9 cellular contexts compared by ENCODE assay signal in the genomic region with DNA sequence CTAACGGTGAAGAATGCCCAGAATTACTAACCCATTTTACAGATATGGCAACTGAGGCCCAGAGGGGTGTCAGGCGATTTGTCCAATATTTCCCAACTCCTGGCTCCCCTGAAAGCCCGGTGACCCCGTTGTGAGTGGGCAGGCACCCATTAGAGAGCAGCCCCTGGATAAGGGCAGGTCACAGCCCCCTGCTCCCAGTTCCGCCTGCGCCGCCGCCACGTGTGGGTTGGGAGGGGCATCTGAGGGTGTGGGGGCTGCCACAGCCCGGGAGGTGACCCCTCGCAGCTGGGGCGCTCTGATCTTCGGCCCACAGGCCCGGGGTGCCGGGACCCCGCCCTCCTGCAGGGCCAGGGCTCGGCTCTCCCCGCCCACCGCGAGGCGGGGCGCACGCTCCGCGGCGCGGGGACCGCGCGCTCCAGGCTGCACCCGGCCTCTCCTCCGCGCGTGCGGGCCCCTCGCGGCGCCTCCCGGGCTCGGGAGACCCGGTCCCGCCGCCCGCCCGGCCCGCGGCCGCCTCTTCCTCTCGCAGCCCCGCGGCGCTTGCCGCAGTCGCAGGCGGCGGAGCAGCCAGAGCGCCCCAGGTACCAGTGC. TPM values are rescaled to one million over a fixed set of nuclear protein-coding genes. Genes with fewer than 3 reads are reported as not detected.
DNase-seq lines count a peak whose midpoint lies in the region; ATAC-seq and TF ChIP-seq lines count a peak whose summit lies in the region.
"Had no signal": no experiment of that assay in that cellular context is flagged by ENCODE, and none has a peak within 500 bp of the region (broad histone marks: within the 10 kb centered on the region; RNA-seq: fewer than 3 reads in every experiment).

Gene HTR6 (plus strand): TSS at position 423 of the 591 bp plus-strand sequence. CDS start 879 bp downstream, outside the sequence.

- no peak within 1 kb of the TSS for H4K5ac ChIP-seq in IMR-90 (ENCODE audit: low read depth, low read length)

- peaks cover 11% of the 10 kb centered on the region for H3K27me3 ChIP-seq in CD8-positive, alpha-beta T cell (ENCODE audit: insufficient read depth, low read length)
- H3K27me3 ChIP-seq in IMR-90 (ENCODE audit: control insufficient read depth, insufficient read depth, low read length) (peaks cover 60% of the 10 kb centered on the region), body of pancreas (peaks cover 0 to 15% of the 10 kb centered on the region in 2 donors), neural cell (ENCODE audit: insufficient read depth, low read depth, low read length) (peaks cover 54% of the 10 kb centered on the region)

- peaks cover 26% of the 10 kb centered on the region for H3K27me3 Mint-ChIP-seq in CD8-positive, alpha-beta T cell (ENCODE audit: low read depth)

- no peak within 1 kb of the TSS for H2BK120ac ChIP-seq in IMR-90 (ENCODE audit: low read depth, low read length)

- H3K18ac ChIP-seq in IMR-90 (ENCODE audit: low read depth, low read length) = no peak within 1 kb of the TSS

- TF ChIP-seq RAD21 in IMR-90 (IDR thresholded peaks at IDR 0.05; ENCODE audit: low read length) (no peak), neural cell (conservative IDR thresholded peaks at IDR 0.05) (no peak)

- ATAC-seq in CD8-positive, alpha-beta T cell = peak; percentile 52
- ATAC-seq in IMR-90 (ENCODE audit: low read depth) (peak; percentile 27), body of pancreas (peak; percentile 6), GM18520 (IDR thresholded peaks at IDR 0.05; ENCODE audit: unreplicated experiment) (no peak), GM21825 (IDR thresholded peaks at IDR 0.05; ENCODE audit: unreplicated experiment) (no peak), GM18870 (IDR thresholded peaks at IDR 0.05; ENCODE audit: unreplicated experiment) (no peak)

- CTCF ChIA-PET in CD8-positive, alpha-beta T cell (lab: Charles Lee) = interaction anchor here (1.0 to 14.8 kb wide), 4 partner anchors 11 to 40 kb away, joined by 3 to 364 read pairs (median 12); no protein-coding TSS in a partner anchor
- CTCF ChIA-PET in IMR-90 (lab: Yijun Ruan, JAX) = no interaction called here

- H2AK9ac ChIP-seq in IMR-90 (replicated peaks; ENCODE audit: low read depth, low read length, poor library complexity) = peak within 1 kb of the TSS; percentile 16

- no peaks in the 10 kb centered on the region for H3K79me1 ChIP-seq in IMR-90 (ENCODE audit: low read depth in 1 of 2, low read length in 2 of 2)

- H3K9ac ChIP-seq in IMR-90 (ENCODE audit: low read depth, low read length) (no peak within 1 kb of the TSS), neural cell (ENCODE audit: low read length) (peak within 1 kb of the TSS; percentile 57)

- no peaks in the 10 kb centered on the region for H3K36me3 Mint-ChIP-seq in CD8-positive, alpha-beta T cell

- in situ Hi-C loops in IMR-90 (cut with MboI; ENCODE audit: low sequenced_read_pairs) = no loop called here

- H2AFZ ChIP-seq in IMR-90 (replicated peaks; ENCODE audit: low read length, poor library complexity) (peak within 1 kb of the TSS; percentile 70), neural cell (ENCODE audit: low read depth, low read length) (no peak within 1 kb of the TSS)

- H3K27ac ChIP-seq in CD8-positive, alpha-beta T cell (ENCODE audit: low read depth, low read length) = no peak within 1 kb of the TSS
- H3K27ac ChIP-seq in IMR-90 (ENCODE audit: insufficient read depth, low read length) = no peak within 1 kb of the TSS
- no peak within 1 kb of the TSS for H3K27ac ChIP-seq in body of pancreas
- no peak within 1 kb of the TSS for H3K27ac ChIP-seq in neural cell (ENCODE audit: low read length)

- POLR2A ChIA-PET in CD8-positive, alpha-beta T cell (lab: Charles Lee) = no interaction called here
- POLR2A ChIA-PET in IMR-90 (lab: Charles Lee; ENCODE audit: unreplicated experiment) = no interaction called here

- DNase-seq in CD8-positive, alpha-beta T cell = peak in 3 of 7 experiments; percentile 14 to 39 (median 28)
- DNase-seq in IMR-90 (no peak), body of pancreas (no peak), NOMO-1 treated with dmso at 0.1 percent for 144 hours (lab: John Stamatoyannopoulos, UW; ENCODE audit: unreplicated experiment) (no peak)

- H3K4me3 Mint-ChIP-seq in CD8-positive, alpha-beta T cell = peak within 1 kb of the TSS; percentile 73

- H2BK15ac ChIP-seq in IMR-90 (ENCODE audit: low read depth, low read length) = no peak within 1 kb of the TSS

- H3K4me1 ChIP-seq in CD8-positive, alpha-beta T cell (ENCODE audit: insufficient read depth, low read length) = peaks cover 17% of the 10 kb centered on the region
- H3K4me1 ChIP-seq in IMR-90 (ENCODE audit: control insufficient read depth, insufficient read depth, low read length) = peaks cover under 1% of the 10 kb centered on the region; the same call in 1 of the 2 replicates
- peaks cover 12% of the 10 kb centered on the region for H3K4me1 ChIP-seq in body of pancreas

- no peak within 1 kb of the TSS for H3K4ac ChIP-seq in IMR-90 (ENCODE audit: low read depth, low read length)

- no peaks in the 10 kb centered on the region for H3K9me1 ChIP-seq in IMR-90 (ENCODE audit: insufficient read depth, low read length)

- intact Hi-C loops in CD8-positive, alpha-beta T cell (cut with DNase I, micrococcal nuclease) = no loop called here
- intact Hi-C loops in IMR-90 (cut with micrococcal nuclease) (loop anchor here (5.0 to 10.0 kb wide), 2 partner anchors 220 to 488 kb away; partner anchors contain the start of gene OTUD3), body of pancreas (cut with DNase I) (no loop called here)

- TF ChIP-seq POLR2A in IMR-90 (IDR thresholded peaks at IDR 0.05; ENCODE audit: low read depth, low read length) (no peak), body of pancreas (IDR thresholded peaks at IDR 0.05) (no peak)

- no peaks in the 10 kb centered on the region for H3K9me3 ChIP-seq in CD8-positive, alpha-beta T cell (ENCODE audit: low read length)
- H3K9me3 ChIP-seq in IMR-90 (ENCODE audit: control insufficient read depth, insufficient read depth, low read length) = no peaks in the 10 kb centered on the region
- H3K9me3 ChIP-seq in body of pancreas = no peaks in the 10 kb centered on the region
- H3K9me3 ChIP-seq in neural cell (ENCODE audit: low read length) = no peaks in the 10 kb centered on the region

- TF ChIP-seq EP300 in neural cell (conservative IDR thresholded peaks at IDR 0.05; ENCODE audit: poor library complexity, severe bottlenecking) = no peak

- no peak for TF ChIP-seq CTCF in CD8-positive, alpha-beta T cell (IDR thresholded peaks at IDR 0.05)
- no peak for TF ChIP-seq CTCF in IMR-90 (conservative IDR thresholded peaks at IDR 0.05; ENCODE audit: low read depth, low read length)
- no peak for TF ChIP-seq CTCF in body of pancreas (IDR thresholded peaks at IDR 0.05)
- TF ChIP-seq CTCF in neural cell (IDR thresholded peaks at IDR 0.05; ENCODE audit: poor library complexity, severe bottlenecking) = no peak

- H3K14ac ChIP-seq in IMR-90 (replicated peaks; ENCODE audit: low read depth, low read length) = no peak within 1 kb of the TSS

- H3K4me3 ChIP-seq in CD8-positive, alpha-beta T cell (ENCODE audit: low read depth, low read length) = peak within 1 kb of the TSS; percentile 30
- no peak within 1 kb of the TSS for H3K4me3 ChIP-seq in IMR-90 (ENCODE audit: insufficient read depth, low read depth, low read length)
- H3K4me3 ChIP-seq in body of pancreas = no peak within 1 kb of the TSS
- H3K4me3 ChIP-seq in neural cell (ENCODE audit: low read length) = peak within 1 kb of the TSS; percentile 67

- H3K56ac ChIP-seq in IMR-90 (ENCODE audit: extremely low read depth, insufficient read depth, low read length) = no peak within 1 kb of the TSS

- WGBS in IMR-90 (ENCODE audit: extremely low coverage in 2 of 2, insufficient read length in 1 of 2), 2 experiments = 1% methylated on average over 25 of the region's 57 CpGs; no CpG with 5 or more reads in 1 of the 2 experiments
- WGBS in body of pancreas, 2 donors = 6 to 50% methylated on average over 1 to 34 of the region's 57 CpGs

- no peaks in the 10 kb centered on the region for H3K9me3 Mint-ChIP-seq in CD8-positive, alpha-beta T cell

- H2BK20ac ChIP-seq in IMR-90 (ENCODE audit: low read depth, low read length) = no peak within 1 kb of the TSS

- no peak within 1 kb of the TSS for H2AK5ac ChIP-seq in IMR-90 (ENCODE audit: low read depth, low read length)

- no peaks in the 10 kb centered on the region for H3K36me3 ChIP-seq in CD8-positive, alpha-beta T cell (ENCODE audit: insufficient read depth, low read length)
- H3K36me3 ChIP-seq in IMR-90 (ENCODE audit: control insufficient read depth, insufficient read depth, low read length) = no peaks in the 10 kb centered on the region
- H3K36me3 ChIP-seq in body of pancreas (replicated peaks in 1 of 2; ENCODE audit: insufficient read depth in 1 of 2, low read depth in 2 of 2) = no peaks in the 10 kb centered on the region
- H3K36me3 ChIP-seq in neural cell (ENCODE audit: insufficient read depth, low read length) = no peaks in the 10 kb centered on the region

- no peaks in the 10 kb centered on the region for H4K20me1 ChIP-seq in IMR-90 (ENCODE audit: insufficient read depth, low read length)
- H4K20me1 ChIP-seq in neural cell (ENCODE audit: insufficient read depth) = peaks cover 3% of the 10 kb centered on the region

- H3K23ac ChIP-seq in IMR-90 (ENCODE audit: low read depth, low read length) = no peak within 1 kb of the TSS

- no peaks in the 10 kb centered on the region for H3K9me2 ChIP-seq in neural cell (ENCODE audit: insufficient read depth, low read length)

- H3K4me1 Mint-ChIP-seq in CD8-positive, alpha-beta T cell (ENCODE audit: low read depth) = peaks cover 29% of the 10 kb centered on the region

- no peaks in the 10 kb centered on the region for H3K79me2 ChIP-seq in neural cell (replicated peaks; ENCODE audit: insufficient read depth, low read length)

- no peaks in the 10 kb centered on the region for H3F3A ChIP-seq in neural cell (ENCODE audit: insufficient read depth, low read length, poor library complexity, severe bottlenecking)

- no peak within 1 kb of the TSS for H2BK5ac ChIP-seq in IMR-90 (ENCODE audit: low read depth, low read length, poor library complexity, severe bottlenecking)

- no peak within 1 kb of the TSS for H4K91ac ChIP-seq in IMR-90 (ENCODE audit: insufficient read depth, low read depth, low read length)

- no peak within 1 kb of the TSS for H3K27ac Mint-ChIP-seq in CD8-positive, alpha-beta T cell

- no peak within 1 kb of the TSS for H4K8ac ChIP-seq in IMR-90 (ENCODE audit: low read depth in 2 of 2, low read length in 2 of 2)

- dilution Hi-C loops in IMR-90 (cut with HindIII; ENCODE audit: low sequenced_read_pairs, unreplicated experiment) = no loop called here

- no TSS peak for BruUV-seq in IMR-90 (replicated peaks; lab: Mats Ljungman, UMichigan)

- H3K4me2 ChIP-seq in IMR-90 (ENCODE audit: low read depth, low read length) (no peak within 1 kb of the TSS; the same call in 1 of the 2 replicates), neural cell (ENCODE audit: low read length) (no peak within 1 kb of the TSS)

TF ChIP-seq in IMR-90, 13 proteins besides CTCF, POLR2A, EP300 and RAD21 (continues in another document):
- no peak for TF ChIP-seq BHLHE40 (IDR thresholded peaks at IDR 0.05; ENCODE audit: low read depth, low read length)

TF ChIP-seq in neural cell, 6 proteins besides CTCF, POLR2A, EP300 and RAD21 (continues in another document):
- no peak for TF ChIP-seq TAF1 (IDR thresholded peaks at IDR 0.05; ENCODE audit: low read depth)

RNA-seq across cellular contexts. Expression of gene HTR6, which starts in this region (rescaled TPM):
- 1 to 10 TPM in 1 of 2 experiments, under 1 TPM in 1; 0.87 to 1.1 TPM for total RNA-seq in CD8-positive, alpha-beta T cell
- total RNA-seq in IMR-90 (2012; rRNA removed) (not detected in 2 replicates), body of pancreas (not detected)
- polyA plus RNA-seq in IMR-90 (2012; rRNA removed) (not detected in 2 replicates), neural cell (not detected in 2 replicates)
- not detected in 2 replicates for polyA plus RNA-seq in IMR-90 (2012; cell fraction: cytosol; rRNA removed)
- 0.08 TPM in 1 of 2 replicates, not detected in the other for polyA plus RNA-seq in IMR-90 (2012; cell fraction: nucleus; rRNA removed; ENCODE audit: low replicate concordance)
- polyA minus RNA-seq in neural cell = not detected in 2 replicates
- total RNA-seq: pulmonary artery endothelial cell had no signal

Comparison
In these comparisons a context has a peak if more than half of its experiments do, and no peak if none do; other contexts are left out.
1. Peak in ATAC-seq in IMR-90; RNA of the gene not detected or under 1 TPM.
2. Peak in ATAC-seq in body of pancreas; RNA of the gene not detected or under 1 TPM.
3. H3K4me3 ChIP-seq: peak in CD8-positive, alpha-beta T cell (single experiment) and neural cell (single experiment); none in IMR-90 (single experiment) and body of pancreas (0 of 2).